In the genomic region with DNA sequence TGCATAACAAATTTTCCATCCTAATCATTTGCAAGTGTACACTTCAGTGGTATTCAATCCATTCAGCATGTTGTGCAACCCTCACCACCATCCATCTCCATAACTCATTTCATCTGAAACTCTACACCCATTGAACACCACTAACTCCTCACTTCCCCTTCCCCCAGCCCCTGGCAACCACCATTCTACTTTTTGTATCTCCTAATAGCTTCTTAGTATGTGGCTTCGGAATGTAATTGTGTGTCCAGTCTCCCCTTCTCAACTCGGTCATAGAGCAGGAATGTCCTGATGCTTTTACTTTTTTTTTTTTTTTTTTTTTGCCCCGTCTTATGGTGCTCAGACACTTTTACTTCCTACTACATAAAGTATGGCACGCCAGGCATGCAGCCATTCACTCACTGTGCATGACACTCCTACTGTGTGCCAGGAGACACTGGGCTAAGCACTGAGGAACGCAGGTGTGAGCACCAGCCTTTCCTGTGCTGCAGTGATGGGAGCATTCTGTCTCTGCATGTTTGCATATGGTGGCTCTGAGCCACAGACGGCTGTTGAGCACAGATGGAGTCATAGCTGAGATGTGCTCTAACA, we compare ENCODE assay signal across 1 cellular context.
A peak's percentile ranks its signal among the peaks of the same experiment; 100 is the strongest.
TF ChIP-seq lines count a peak whose summit lies in the region.

No MANE protein-coding gene starts in this region.

TF ChIP-seq in K562, 482 proteins besides CTCF, POLR2A, EP300 and RAD21:
- TF ChIP-seq YY1 (IDR thresholded peaks at IDR 0.05; ENCODE audit: borderline replicate concordance in 1 of 3, control insufficient read depth in 1 of 3, extremely low read depth in 1 of 3, insufficient read depth in 3 of 3, insufficient read length in 1 of 3, insufficient replicate concordance in 2 of 3, low read depth in 1 of 3, low read length in 2 of 3) (no peak), PRMT5 (CRISPR knock-in tag; IDR thresholded peaks at IDR 0.05) (no peak), ILK (tag; IDR thresholded peaks at IDR 0.05; ENCODE audit: borderline replicate concordance, low read depth) (no peak), SETDB1 (IDR thresholded peaks at IDR 0.05; ENCODE audit: low read length) (no peak), NONO (IDR thresholded peaks at IDR 0.05; ENCODE audit: low read depth in 2 of 2, low read length in 1 of 2) (no peak), SREBF2 (CRISPR knock-in tag; IDR thresholded peaks at IDR 0.05) (no peak), HDAC8 (tag; IDR thresholded peaks at IDR 0.05) (no peak), CEBPB (tag; IDR thresholded peaks at IDR 0.05) (peak; percentile 60; the same call in 1 of the 2 replicates), MYC (IDR thresholded peaks at IDR 0.05; ENCODE audit: low read depth, low read length) (no peak), MYC (CRISPR knock-in tag; IDR thresholded peaks at IDR 0.05; ENCODE audit: borderline replicate concordance, low read depth) (no peak), CEBPG (CRISPR knock-in tag; IDR thresholded peaks at IDR 0.05) (no peak), CEBPG (tag; conservative IDR thresholded peaks at IDR 0.05 in 1 of 2, IDR thresholded peaks at IDR 0.05 in 1 of 2) (peak in 1 of 2 experiments; percentile 35; a peak in 1 of 4 replicates), RBM14 (IDR thresholded peaks at IDR 0.05; ENCODE audit: borderline replicate concordance, insufficient read depth, low read depth, low read length) (no peak), MEIS2 (IDR thresholded peaks at IDR 0.05; ENCODE audit: partially characterized antibody) (peak; percentile 55)
- TF ChIP-seq, protein P1, sequence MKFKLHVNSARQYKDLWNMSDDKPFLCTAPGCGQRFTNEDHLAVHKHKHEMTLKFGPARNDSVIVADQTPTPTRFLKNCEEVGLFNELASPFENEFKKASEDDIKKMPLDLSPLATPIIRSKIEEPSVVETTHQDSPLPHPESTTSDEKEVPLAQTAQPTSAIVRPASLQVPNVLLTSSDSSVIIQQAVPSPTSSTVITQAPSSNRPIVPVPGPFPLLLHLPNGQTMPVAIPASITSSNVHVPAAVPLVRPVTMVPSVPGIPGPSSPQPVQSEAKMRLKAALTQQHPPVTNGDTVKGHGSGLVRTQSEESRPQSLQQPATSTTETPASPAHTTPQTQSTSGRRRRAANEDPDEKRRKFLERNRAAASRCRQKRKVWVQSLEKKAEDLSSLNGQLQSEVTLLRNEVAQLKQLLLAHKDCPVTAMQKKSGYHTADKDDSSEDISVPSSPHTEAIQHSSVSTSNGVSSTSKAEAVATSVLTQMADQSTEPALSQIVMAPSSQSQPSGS (CRISPR knock-in tag; IDR thresholded peaks at IDR 0.05): no peak
- TF ChIP-seq, protein P2, sequence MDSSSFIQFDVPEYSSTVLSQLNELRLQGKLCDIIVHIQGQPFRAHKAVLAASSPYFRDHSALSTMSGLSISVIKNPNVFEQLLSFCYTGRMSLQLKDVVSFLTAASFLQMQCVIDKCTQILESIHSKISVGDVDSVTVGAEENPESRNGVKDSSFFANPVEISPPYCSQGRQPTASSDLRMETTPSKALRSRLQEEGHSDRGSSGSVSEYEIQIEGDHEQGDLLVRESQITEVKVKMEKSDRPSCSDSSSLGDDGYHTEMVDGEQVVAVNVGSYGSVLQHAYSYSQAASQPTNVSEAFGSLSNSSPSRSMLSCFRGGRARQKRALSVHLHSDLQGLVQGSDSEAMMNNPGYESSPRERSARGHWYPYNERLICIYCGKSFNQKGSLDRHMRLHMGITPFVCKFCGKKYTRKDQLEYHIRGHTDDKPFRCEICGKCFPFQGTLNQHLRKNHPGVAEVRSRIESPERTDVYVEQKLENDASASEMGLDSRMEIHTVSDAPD (CRISPR knock-in tag; IDR thresholded peaks at IDR 0.05): no peak
- TF ChIP-seq, protein P3, sequence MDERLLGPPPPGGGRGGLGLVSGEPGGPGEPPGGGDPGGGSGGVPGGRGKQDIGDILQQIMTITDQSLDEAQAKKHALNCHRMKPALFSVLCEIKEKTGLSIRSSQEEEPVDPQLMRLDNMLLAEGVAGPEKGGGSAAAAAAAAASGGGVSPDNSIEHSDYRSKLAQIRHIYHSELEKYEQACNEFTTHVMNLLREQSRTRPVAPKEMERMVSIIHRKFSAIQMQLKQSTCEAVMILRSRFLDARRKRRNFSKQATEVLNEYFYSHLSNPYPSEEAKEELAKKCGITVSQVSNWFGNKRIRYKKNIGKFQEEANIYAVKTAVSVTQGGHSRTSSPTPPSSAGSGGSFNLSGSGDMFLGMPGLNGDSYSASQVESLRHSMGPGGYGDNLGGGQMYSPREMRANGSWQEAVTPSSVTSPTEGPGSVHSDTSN (CRISPR knock-in tag; IDR thresholded peaks at IDR 0.05; ENCODE audit: low read depth): no peak
- TF ChIP-seq, protein P3 (tag; conservative IDR thresholded peaks at IDR 0.05; ENCODE audit: low read depth): peak; percentile 91
- TF ChIP-seq, protein P4, sequence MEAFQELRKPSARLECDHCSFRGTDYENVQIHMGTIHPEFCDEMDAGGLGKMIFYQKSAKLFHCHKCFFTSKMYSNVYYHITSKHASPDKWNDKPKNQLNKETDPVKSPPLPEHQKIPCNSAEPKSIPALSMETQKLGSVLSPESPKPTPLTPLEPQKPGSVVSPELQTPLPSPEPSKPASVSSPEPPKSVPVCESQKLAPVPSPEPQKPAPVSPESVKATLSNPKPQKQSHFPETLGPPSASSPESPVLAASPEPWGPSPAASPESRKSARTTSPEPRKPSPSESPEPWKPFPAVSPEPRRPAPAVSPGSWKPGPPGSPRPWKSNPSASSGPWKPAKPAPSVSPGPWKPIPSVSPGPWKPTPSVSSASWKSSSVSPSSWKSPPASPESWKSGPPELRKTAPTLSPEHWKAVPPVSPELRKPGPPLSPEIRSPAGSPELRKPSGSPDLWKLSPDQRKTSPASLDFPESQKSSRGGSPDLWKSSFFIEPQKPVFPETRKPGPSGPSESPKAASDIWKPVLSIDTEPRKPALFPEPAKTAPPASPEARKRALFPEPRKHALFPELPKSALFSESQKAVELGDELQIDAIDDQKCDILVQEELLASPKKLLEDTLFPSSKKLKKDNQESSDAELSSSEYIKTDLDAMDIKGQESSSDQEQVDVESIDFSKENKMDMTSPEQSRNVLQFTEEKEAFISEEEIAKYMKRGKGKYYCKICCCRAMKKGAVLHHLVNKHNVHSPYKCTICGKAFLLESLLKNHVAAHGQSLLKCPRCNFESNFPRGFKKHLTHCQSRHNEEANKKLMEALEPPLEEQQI (IDR thresholded peaks at IDR 0.05): no peak
- TF ChIP-seq, protein P5, sequence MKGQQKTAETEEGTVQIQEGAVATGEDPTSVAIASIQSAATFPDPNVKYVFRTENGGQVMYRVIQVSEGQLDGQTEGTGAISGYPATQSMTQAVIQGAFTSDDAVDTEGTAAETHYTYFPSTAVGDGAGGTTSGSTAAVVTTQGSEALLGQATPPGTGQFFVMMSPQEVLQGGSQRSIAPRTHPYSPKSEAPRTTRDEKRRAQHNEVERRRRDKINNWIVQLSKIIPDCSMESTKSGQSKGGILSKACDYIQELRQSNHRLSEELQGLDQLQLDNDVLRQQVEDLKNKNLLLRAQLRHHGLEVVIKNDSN (CRISPR knock-in tag; IDR thresholded peaks at IDR 0.05): no peak
